In the genomic region with DNA sequence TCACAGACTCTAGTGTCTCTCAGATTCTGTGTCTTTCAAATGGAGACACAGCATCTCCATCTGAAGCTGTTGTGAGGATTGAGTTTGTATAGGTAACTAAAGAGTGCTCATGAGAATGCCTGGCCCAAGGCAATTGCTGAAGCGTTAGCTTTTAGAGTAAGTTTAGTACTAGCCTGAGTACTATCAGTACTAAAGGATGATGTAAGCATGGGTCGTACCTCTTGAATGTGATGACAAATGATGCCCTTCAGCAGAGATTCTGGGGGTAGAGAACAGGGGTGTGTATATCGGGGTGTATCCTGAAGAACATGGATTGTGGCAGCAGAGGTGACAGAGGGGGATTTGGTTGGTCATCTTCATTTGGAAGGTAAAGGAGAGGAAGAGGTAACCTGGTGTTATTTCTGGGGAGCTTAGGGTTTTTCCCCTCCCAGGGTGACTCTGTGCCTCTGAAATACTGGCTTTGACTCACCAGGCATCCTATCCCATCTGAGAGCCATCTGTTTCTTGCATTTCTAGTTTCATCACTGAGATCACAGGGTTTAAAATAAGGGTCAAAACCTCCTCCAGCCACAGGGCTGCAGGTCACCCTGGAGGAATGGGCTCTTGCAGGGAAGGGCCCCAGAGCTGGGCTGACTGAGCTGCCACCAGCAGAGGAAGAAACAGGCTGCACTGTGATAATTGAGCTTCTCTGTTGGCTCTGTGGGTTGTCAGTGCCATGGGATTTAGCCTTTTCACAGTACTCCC, we compare ENCODE assay signal across 10 cellular contexts.
DNase-seq lines count a peak whose midpoint lies in the region; ATAC-seq, FAIRE-seq and TF ChIP-seq lines count a peak whose summit lies in the region.
"Had no signal": no experiment of that assay in that cellular context is flagged by ENCODE, and none has a peak within 500 bp of the region (broad histone marks: within the 10 kb centered on the region; RNA-seq: fewer than 3 reads in every experiment).

No MANE protein-coding gene starts in this region.

- no peak for TF ChIP-seq CTCF in epithelial cell of esophagus (IDR thresholded peaks at IDR 0.05; ENCODE audit: insufficient read depth, low read depth, low read length, missing control alignments)

- no peak for FAIRE-seq in H54 (lab: Jason Lieb, UNC)

- no peak overlapping the region for H3K4me3 ChIP-seq in epithelial cell of esophagus (ENCODE audit: low read length)

- ATAC-seq in GM19395 (IDR thresholded peaks at IDR 0.05; ENCODE audit: unreplicated experiment): peak; percentile 86
- peak; percentile 73 for ATAC-seq in HG03060 (IDR thresholded peaks at IDR 0.05; ENCODE audit: low read depth, unreplicated experiment)
- no peak for ATAC-seq in left ventricle myocardium superior

- TF ChIP-seq POLR2A in H54 (IDR thresholded peaks at IDR 0.05; ENCODE audit: low read depth, low read length): no peak

- intact Hi-C loops in left ventricle myocardium superior (cut with micrococcal nuclease): no loop called here

- DNase-seq in ELR (ENCODE audit: low read depth) (peak; percentile 17), epithelial cell of esophagus (ENCODE audit: low read depth) (peak; percentile 17), H54 (ENCODE audit: insufficient read length, low spot score) (no peak), NCI-H446 treated with DMSO at 0.1 percent for 48 hours (lab: John Stamatoyannopoulos, UW) (no peak), left ventricle myocardium superior (no peak), NCI-H1930 (lab: John Stamatoyannopoulos, UW) (no peak)
- DNase-seq: activated naive CD8-positive, alpha-beta T cell treated with anti-CD3 and anti-CD28 coated beads, Interleukin-2, amount 10 ng/mL, durations not matched to agents 7 days and 5 days; NCI-H226 had no signal

Comparison
In these comparisons a context has a peak if more than half of its experiments do, and no peak if none do; other contexts are left out.
1. DNase-seq: peak in ELR (single experiment) and epithelial cell of esophagus (single experiment); none in H54 (single experiment), NCI-H446 treated with DMSO at 0.1 percent for 48 hours (single experiment), left ventricle myocardium superior (single experiment) and NCI-H1930 (0 of 2).